Comparison of ENCODE assay signal across 20 cellular contexts in genomic region chr13:42119875-42120274, GRCh38.
DNase-seq lines count a peak whose midpoint lies in the region; ATAC-seq and TF ChIP-seq lines count a peak whose summit lies in the region.
"Had no signal": no experiment of that assay in that cellular context is flagged by ENCODE, and none has a peak within 500 bp of the region (broad histone marks: within the 10 kb centered on the region; RNA-seq: fewer than 3 reads in every experiment).

No MANE protein-coding gene starts in this region.

- DNase-seq in ACHN = peak; percentile 64
- DNase-seq in OCI-M1 (lab: John Stamatoyannopoulos, UW) = peak; percentile 29
- DNase-seq in neural progenitor cell (ENCODE audit: low spot score) = no peak
- DNase-seq in stimulated activated CD4-positive, alpha-beta T cell treated with anti-CD3 and anti-CD28 coated beads, Interleukin-2, amount 100 ng/mL, for 48 hours = no peak
- DNase-seq: activated CD4-positive, CD25-positive, alpha-beta regulatory T cell; CD8-positive, alpha-beta memory T cell; EL; H9; left ventricle myocardium superior; NCI-H1417 treated with DMSO at 0.1 percent for 48 hours; occipital lobe; SHP77 treated with DMSO at 0.1 percent for 48 hours; stimulated activated CD4-positive, alpha-beta T cell treated with anti-CD3 and anti-CD28 coated beads, Interleukin-1b, Interleukin-23, amount 100 ng/mL, for 48 hours had no signal

- no peak overlapping the region for H3K4me3 ChIP-seq in neural progenitor cell
- H3K4me3 ChIP-seq: vagina had no signal

- H3K36me3 Mint-ChIP-seq in neural progenitor cell = no peaks in the 10 kb centered on the region

- in situ Hi-C loops in ACHN (cut with HindIII; ENCODE audit: low pct_ligation_motif_present, low pct_unique_long_range_greater_than_20kb, low sequenced_read_pairs) = no loop called here

- no peaks in the 10 kb centered on the region for H3K36me3 ChIP-seq in neural progenitor cell
- H3K36me3 ChIP-seq: vagina had no signal

- H3K4me1 Mint-ChIP-seq in neural progenitor cell = peaks cover 14% of the 10 kb centered on the region

- no peak overlapping the region for H3K27ac Mint-ChIP-seq in neural progenitor cell
- H3K27ac Mint-ChIP-seq: H9 had no signal

- H3K9me3 ChIP-seq in neural progenitor cell (ENCODE audit: low read depth) = no peaks in the 10 kb centered on the region
- H3K9me3 ChIP-seq: vagina had no signal

- H4K20me1 ChIP-seq in neural progenitor cell (ENCODE audit: low read depth) = no peaks in the 10 kb centered on the region

- no peaks in the 10 kb centered on the region for H3K4me1 ChIP-seq in neural progenitor cell
- H3K4me1 ChIP-seq: vagina had no signal

- no peak overlapping the region for H3K27ac ChIP-seq in neural progenitor cell
- H3K27ac ChIP-seq: HL-60, vagina had no signal

- H3F3A ChIP-seq in neural progenitor cell (ENCODE audit: low read depth) = no peaks in the 10 kb centered on the region

- no peak overlapping the region for H2AFZ ChIP-seq in neural progenitor cell (replicated peaks)

- H3K4me3 Mint-ChIP-seq in neural progenitor cell = no peak overlapping the region
- H3K4me3 Mint-ChIP-seq: CD8-positive, alpha-beta memory T cell; H9 had no signal

- H3K9me3 Mint-ChIP-seq in neural progenitor cell = peaks cover 6% of the 10 kb centered on the region
- H3K9me3 Mint-ChIP-seq: CD8-positive, alpha-beta memory T cell; H9 had no signal

- no peak overlapping the region for H3K4me2 ChIP-seq in neural progenitor cell

- no peaks in the 10 kb centered on the region for H3K27me3 ChIP-seq in neural progenitor cell
- H3K27me3 ChIP-seq: vagina had no signal

- TF ChIP-seq CTCF in neural progenitor cell (IDR thresholded peaks at IDR 0.05) = no peak

- no peaks in the 10 kb centered on the region for H3K79me2 ChIP-seq in neural progenitor cell (ENCODE audit: low read depth)

- ATAC-seq in GM18858 (IDR thresholded peaks at IDR 0.05; ENCODE audit: unreplicated experiment) = peak; percentile 53
- peak; percentile 80 for ATAC-seq in HG02981 (IDR thresholded peaks at IDR 0.05; ENCODE audit: unreplicated experiment)
- ATAC-seq in HG02870 (IDR thresholded peaks at IDR 0.05; ENCODE audit: unreplicated experiment) = no peak
- ATAC-seq in HG02571 (IDR thresholded peaks at IDR 0.05; ENCODE audit: unreplicated experiment) = no peak
- ATAC-seq: left ventricle myocardium superior, sciatic nerve had no signal

- no peak overlapping the region for H3K9ac ChIP-seq in neural progenitor cell

- H3K27me3 Mint-ChIP-seq in neural progenitor cell (ENCODE audit: insufficient read depth, low read depth) = no peaks in the 10 kb centered on the region
- H3K27me3 Mint-ChIP-seq: CD8-positive, alpha-beta memory T cell had no signal

Comparison
In these comparisons a context has a peak if more than half of its experiments do, and no peak if none do; other contexts are left out.
1. DNase-seq: peak in ACHN (single experiment) and OCI-M1 (single experiment); none in neural progenitor cell (single experiment) and stimulated activated CD4-positive, alpha-beta T cell treated with anti-CD3 and anti-CD28 coated beads, Interleukin-2, amount 100 ng/mL, for 48 hours (0 of 2).
2. ATAC-seq: peak in GM18858 (single experiment) and HG02981 (single experiment); none in HG02870 (single experiment) and HG02571 (single experiment).